In the genomic region with DNA sequence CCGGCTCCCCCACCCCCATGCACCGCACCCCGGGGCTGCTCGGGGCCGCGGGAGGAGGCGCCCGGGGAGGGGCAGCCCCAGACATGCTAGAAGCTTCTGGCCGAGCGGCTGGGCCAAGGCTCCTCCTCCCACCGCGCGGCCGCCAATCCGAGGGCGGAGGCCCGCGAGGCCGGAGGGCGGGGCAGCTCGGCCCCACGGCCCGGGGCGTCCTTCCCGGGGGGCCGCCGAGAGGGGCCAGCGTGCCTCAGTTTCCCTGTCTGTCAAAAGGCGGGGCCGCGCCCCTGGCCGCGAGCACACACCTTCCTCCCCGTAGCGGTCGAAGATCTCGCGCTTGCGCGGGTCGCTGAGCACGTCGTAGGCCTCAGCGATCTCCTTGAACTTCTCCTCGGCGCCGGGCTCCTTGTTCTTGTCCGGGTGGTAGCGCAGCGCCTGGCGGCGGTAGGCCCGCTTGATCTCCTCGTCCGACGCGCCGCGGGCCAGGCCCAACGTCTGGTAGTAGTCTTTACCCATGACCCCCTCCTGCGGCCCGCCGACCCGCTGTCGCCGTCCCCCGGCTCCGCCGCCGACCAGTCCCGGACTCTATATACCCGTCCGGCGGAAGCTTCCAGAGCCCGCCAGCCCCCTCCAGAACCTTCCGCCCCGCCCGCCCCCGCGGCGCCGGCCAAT, we compare ENCODE assay signal across 1 cellular context.
A peak's percentile ranks its signal among the peaks of the same experiment; 100 is the strongest.
TF ChIP-seq lines count a peak whose summit lies in the region.

A gene (minus strand): TSS at position 558 of the 666 bp plus-strand sequence. CDS start 48 bp downstream, at position 510.

TF ChIP-seq in HepG2, 621 proteins besides CTCF, POLR2A, EP300 and RAD21 (continued from another document and continues in another):
- TF ChIP-seq, protein P1, sequence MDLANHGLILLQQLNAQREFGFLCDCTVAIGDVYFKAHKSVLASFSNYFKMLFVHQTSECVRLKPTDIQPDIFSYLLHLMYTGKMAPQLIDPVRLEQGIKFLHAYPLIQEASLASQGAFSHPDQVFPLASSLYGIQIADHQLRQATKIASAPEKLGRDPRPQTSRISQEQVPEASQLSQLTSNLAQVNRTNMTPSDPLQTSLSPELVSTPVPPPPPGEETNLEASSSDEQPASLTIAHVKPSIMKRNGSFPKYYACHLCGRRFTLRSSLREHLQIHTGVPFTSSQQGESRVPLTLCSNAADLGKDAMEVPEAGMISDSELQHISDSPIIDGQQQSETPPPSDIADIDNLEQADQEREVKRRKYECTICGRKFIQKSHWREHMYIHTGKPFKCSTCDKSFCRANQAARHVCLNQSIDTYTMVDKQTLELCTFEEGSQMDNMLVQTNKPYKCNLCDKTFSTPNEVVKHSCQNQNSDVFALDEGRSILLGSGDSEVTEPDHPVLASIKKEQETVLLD (CRISPR knock-in tag; IDR thresholded peaks at IDR 0.05; ENCODE audit: low read depth) = no peak
- TF ChIP-seq FOXO1 (CRISPR knock-in tag; IDR thresholded peaks at IDR 0.05) (peak; percentile 38), FOSL1 (CRISPR knock-in tag; IDR thresholded peaks at IDR 0.05; ENCODE audit: borderline replicate concordance) (no peak), HNRNPH1 (optimal IDR thresholded peaks at IDR 0.05; ENCODE audit: low read depth, low read length) (peak; percentile 84), MIER3 (CRISPR knock-in tag; IDR thresholded peaks at IDR 0.05; ENCODE audit: borderline replicate concordance) (no peak), CENPT (CRISPR knock-in tag; IDR thresholded peaks at IDR 0.05; ENCODE audit: low read depth) (peak; percentile 38; the same call in 1 of the 2 replicates), ZNF652 (CRISPR knock-in tag; IDR thresholded peaks at IDR 0.05; ENCODE audit: borderline replicate concordance, low read depth) (no peak), SMAD3 (CRISPR knock-in tag; IDR thresholded peaks at IDR 0.05) (no peak; the same call in 1 of the 2 replicates), ZNF138 (CRISPR knock-in tag; IDR thresholded peaks at IDR 0.05; ENCODE audit: low read depth) (peak; percentile 88; the same call in 1 of the 2 replicates), ZSCAN30 (CRISPR knock-in tag; IDR thresholded peaks at IDR 0.05) (0 out of 2 replicates have a peak, but pooled peaks have one; percentile 52), FOXK2 (IDR thresholded peaks at IDR 0.05) (no peak), ZNF660 (CRISPR knock-in tag; IDR thresholded peaks at IDR 0.05; ENCODE audit: borderline replicate concordance, low read depth) (no peak), MTA1 (CRISPR knock-in tag; IDR thresholded peaks at IDR 0.05; ENCODE audit: borderline replicate concordance) (peak; percentile 65; the same call in 1 of the 2 replicates), TMF1 (CRISPR knock-in tag; IDR thresholded peaks at IDR 0.05; ENCODE audit: low read depth) (no peak), FLYWCH1 (CRISPR knock-in tag; IDR thresholded peaks at IDR 0.05) (no peak), ZNF543 (CRISPR knock-in tag; IDR thresholded peaks at IDR 0.05) (0 out of 2 replicates have a peak, but pooled peaks have one; percentile 37), HNRNPK (IDR thresholded peaks at IDR 0.05; ENCODE audit: low read depth, low read length, poor library complexity, severe bottlenecking) (peak; percentile 66), ZNF530 (CRISPR knock-in tag; IDR thresholded peaks at IDR 0.05; ENCODE audit: low read depth) (0 out of 2 replicates have a peak, but pooled peaks have one; percentile 70), NRL (CRISPR knock-in tag; IDR thresholded peaks at IDR 0.05; ENCODE audit: borderline replicate concordance) (no peak; the same call in 1 of the 2 replicates), AGO2 (optimal IDR thresholded peaks at IDR 0.05; ENCODE audit: low read depth, low read length) (peak; percentile 96), POLR2G (IDR thresholded peaks at IDR 0.05; ENCODE audit: low read depth, low read length) (peak; percentile 99), AGO1 (IDR thresholded peaks at IDR 0.05; ENCODE audit: low read depth, low read length, poor library complexity, severe bottlenecking) (peak; percentile 95), ZNF337 (CRISPR knock-in tag; IDR thresholded peaks at IDR 0.05; ENCODE audit: borderline replicate concordance, low read depth) (no peak), POLR2AphosphoS2 (IDR thresholded peaks at IDR 0.05; ENCODE audit: low read depth, low read length) (no peak; the same call in 1 of the 2 replicates), ZNF274 (CRISPR knock-in tag; IDR thresholded peaks at IDR 0.05) (no peak), ZNF17 (CRISPR knock-in tag; IDR thresholded peaks at IDR 0.05) (no peak), ZBTB3 (CRISPR knock-in tag; IDR thresholded peaks at IDR 0.05; ENCODE audit: borderline replicate concordance, low read depth) (no peak; the same call in 1 of the 2 replicates), ZNF589 (CRISPR knock-in tag; conservative IDR thresholded peaks at IDR 0.05) (no peak), ZNF550 (CRISPR knock-in tag; IDR thresholded peaks at IDR 0.05; ENCODE audit: borderline replicate concordance) (no peak), SRSF4 (IDR thresholded peaks at IDR 0.05; ENCODE audit: low read depth, low read length, poor library complexity, severe bottlenecking) (no peak), ZNF326 (CRISPR knock-in tag; IDR thresholded peaks at IDR 0.05; ENCODE audit: borderline replicate concordance) (no peak), ERF (CRISPR knock-in tag; IDR thresholded peaks at IDR 0.05) (no peak; the same call in 1 of the 2 replicates), SAP130 (CRISPR knock-in tag; IDR thresholded peaks at IDR 0.05; ENCODE audit: low read depth) (peak; percentile 53; the same call in 1 of the 2 replicates), NR3C1 (CRISPR knock-in tag; IDR thresholded peaks at IDR 0.05) (no peak), ZNF263 (CRISPR knock-in tag; IDR thresholded peaks at IDR 0.05) (no peak)
- TF ChIP-seq, protein P2, sequence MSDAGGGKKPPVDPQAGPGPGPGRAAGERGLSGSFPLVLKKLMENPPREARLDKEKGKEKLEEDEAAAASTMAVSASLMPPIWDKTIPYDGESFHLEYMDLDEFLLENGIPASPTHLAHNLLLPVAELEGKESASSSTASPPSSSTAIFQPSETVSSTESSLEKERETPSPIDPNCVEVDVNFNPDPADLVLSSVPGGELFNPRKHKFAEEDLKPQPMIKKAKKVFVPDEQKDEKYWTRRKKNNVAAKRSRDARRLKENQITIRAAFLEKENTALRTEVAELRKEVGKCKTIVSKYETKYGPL (CRISPR knock-in tag; IDR thresholded peaks at IDR 0.05) = peak; percentile 64; the same call in 1 of the 2 replicates
- TF ChIP-seq, protein P3, sequence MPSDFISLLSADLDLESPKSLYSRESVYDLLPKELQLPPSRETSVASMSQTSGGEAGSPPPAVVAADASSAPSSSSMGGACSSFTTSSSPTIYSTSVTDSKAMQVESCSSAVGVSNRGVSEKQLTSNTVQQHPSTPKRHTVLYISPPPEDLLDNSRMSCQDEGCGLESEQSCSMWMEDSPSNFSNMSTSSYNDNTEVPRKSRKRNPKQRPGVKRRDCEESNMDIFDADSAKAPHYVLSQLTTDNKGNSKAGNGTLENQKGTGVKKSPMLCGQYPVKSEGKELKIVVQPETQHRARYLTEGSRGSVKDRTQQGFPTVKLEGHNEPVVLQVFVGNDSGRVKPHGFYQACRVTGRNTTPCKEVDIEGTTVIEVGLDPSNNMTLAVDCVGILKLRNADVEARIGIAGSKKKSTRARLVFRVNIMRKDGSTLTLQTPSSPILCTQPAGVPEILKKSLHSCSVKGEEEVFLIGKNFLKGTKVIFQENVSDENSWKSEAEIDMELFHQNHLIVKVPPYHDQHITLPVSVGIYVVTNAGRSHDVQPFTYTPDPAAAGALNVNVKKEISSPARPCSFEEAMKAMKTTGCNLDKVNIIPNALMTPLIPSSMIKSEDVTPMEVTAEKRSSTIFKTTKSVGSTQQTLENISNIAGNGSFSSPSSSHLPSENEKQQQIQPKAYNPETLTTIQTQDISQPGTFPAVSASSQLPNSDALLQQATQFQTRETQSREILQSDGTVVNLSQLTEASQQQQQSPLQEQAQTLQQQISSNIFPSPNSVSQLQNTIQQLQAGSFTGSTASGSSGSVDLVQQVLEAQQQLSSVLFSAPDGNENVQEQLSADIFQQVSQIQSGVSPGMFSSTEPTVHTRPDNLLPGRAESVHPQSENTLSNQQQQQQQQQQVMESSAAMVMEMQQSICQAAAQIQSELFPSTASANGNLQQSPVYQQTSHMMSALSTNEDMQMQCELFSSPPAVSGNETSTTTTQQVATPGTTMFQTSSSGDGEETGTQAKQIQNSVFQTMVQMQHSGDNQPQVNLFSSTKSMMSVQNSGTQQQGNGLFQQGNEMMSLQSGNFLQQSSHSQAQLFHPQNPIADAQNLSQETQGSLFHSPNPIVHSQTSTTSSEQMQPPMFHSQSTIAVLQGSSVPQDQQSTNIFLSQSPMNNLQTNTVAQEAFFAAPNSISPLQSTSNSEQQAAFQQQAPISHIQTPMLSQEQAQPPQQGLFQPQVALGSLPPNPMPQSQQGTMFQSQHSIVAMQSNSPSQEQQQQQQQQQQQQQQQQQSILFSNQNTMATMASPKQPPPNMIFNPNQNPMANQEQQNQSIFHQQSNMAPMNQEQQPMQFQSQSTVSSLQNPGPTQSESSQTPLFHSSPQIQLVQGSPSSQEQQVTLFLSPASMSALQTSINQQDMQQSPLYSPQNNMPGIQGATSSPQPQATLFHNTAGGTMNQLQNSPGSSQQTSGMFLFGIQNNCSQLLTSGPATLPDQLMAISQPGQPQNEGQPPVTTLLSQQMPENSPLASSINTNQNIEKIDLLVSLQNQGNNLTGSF (CRISPR knock-in tag; IDR thresholded peaks at IDR 0.05) = 0 out of 2 replicates have a peak, but pooled peaks have one; percentile 38
- TF ChIP-seq, protein P4, sequence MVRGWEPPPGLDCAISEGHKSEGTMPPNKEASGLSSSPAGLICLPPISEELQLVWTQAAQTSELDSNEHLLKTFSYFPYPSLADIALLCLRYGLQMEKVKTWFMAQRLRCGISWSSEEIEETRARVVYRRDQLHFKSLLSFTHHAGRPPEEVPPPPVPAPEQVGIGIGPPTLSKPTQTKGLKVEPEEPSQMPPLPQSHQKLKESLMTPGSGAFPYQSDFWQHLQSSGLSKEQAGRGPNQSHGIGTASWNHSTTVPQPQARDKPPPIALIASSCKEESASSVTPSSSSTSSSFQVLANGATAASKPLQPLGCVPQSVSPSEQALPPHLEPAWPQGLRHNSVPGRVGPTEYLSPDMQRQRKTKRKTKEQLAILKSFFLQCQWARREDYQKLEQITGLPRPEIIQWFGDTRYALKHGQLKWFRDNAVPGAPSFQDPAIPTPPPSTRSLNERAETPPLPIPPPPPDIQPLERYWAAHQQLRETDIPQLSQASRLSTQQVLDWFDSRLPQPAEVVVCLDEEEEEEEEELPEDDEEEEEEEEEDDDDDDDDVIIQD (CRISPR knock-in tag; IDR thresholded peaks at IDR 0.05; ENCODE audit: low read depth) = peak; percentile 4; the same call in 1 of the 2 replicates
- TF ChIP-seq, protein P5, sequence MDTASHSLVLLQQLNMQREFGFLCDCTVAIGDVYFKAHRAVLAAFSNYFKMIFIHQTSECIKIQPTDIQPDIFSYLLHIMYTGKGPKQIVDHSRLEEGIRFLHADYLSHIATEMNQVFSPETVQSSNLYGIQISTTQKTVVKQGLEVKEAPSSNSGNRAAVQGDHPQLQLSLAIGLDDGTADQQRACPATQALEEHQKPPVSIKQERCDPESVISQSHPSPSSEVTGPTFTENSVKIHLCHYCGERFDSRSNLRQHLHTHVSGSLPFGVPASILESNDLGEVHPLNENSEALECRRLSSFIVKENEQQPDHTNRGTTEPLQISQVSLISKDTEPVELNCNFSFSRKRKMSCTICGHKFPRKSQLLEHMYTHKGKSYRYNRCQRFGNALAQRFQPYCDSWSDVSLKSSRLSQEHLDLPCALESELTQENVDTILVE (CRISPR knock-in tag; IDR thresholded peaks at IDR 0.05) = 0 out of 2 replicates have a peak, but pooled peaks have one; percentile 47
- TF ChIP-seq, protein P6, sequence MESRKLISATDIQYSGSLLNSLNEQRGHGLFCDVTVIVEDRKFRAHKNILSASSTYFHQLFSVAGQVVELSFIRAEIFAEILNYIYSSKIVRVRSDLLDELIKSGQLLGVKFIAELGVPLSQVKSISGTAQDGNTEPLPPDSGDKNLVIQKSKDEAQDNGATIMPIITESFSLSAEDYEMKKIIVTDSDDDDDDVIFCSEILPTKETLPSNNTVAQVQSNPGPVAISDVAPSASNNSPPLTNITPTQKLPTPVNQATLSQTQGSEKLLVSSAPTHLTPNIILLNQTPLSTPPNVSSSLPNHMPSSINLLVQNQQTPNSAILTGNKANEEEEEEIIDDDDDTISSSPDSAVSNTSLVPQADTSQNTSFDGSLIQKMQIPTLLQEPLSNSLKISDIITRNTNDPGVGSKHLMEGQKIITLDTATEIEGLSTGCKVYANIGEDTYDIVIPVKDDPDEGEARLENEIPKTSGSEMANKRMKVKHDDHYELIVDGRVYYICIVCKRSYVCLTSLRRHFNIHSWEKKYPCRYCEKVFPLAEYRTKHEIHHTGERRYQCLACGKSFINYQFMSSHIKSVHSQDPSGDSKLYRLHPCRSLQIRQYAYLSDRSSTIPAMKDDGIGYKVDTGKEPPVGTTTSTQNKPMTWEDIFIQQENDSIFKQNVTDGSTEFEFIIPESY (CRISPR knock-in tag; IDR thresholded peaks at IDR 0.05) = no peak
- TF ChIP-seq, protein P7, sequence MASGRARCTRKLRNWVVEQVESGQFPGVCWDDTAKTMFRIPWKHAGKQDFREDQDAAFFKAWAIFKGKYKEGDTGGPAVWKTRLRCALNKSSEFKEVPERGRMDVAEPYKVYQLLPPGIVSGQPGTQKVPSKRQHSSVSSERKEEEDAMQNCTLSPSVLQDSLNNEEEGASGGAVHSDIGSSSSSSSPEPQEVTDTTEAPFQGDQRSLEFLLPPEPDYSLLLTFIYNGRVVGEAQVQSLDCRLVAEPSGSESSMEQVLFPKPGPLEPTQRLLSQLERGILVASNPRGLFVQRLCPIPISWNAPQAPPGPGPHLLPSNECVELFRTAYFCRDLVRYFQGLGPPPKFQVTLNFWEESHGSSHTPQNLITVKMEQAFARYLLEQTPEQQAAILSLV (CRISPR knock-in tag; IDR thresholded peaks at IDR 0.05; ENCODE audit: borderline replicate concordance) = 0 out of 2 replicates have a peak, but pooled peaks have one; percentile 42
- TF ChIP-seq, protein P8, sequence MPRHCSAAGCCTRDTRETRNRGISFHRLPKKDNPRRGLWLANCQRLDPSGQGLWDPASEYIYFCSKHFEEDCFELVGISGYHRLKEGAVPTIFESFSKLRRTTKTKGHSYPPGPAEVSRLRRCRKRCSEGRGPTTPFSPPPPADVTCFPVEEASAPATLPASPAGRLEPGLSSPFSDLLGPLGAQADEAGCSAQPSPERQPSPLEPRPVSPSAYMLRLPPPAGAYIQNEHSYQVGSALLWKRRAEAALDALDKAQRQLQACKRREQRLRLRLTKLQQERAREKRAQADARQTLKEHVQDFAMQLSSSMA (CRISPR knock-in tag; IDR thresholded peaks at IDR 0.05) = peak; percentile 41; the same call in 1 of the 2 replicates
- TF ChIP-seq, protein P9, sequence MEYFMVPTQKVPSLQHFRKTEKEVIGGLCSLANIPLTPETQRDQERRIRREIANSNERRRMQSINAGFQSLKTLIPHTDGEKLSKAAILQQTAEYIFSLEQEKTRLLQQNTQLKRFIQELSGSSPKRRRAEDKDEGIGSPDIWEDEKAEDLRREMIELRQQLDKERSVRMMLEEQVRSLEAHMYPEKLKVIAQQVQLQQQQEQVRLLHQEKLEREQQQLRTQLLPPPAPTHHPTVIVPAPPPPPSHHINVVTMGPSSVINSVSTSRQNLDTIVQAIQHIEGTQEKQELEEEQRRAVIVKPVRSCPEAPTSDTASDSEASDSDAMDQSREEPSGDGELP (IDR thresholded peaks at IDR 0.05; ENCODE audit: borderline replicate concordance, low read depth) = no peak
